In genomic region chr19:49929611-49930482, GRCh38 we compare ENCODE assay signal across 8 cellular contexts. TPM values are rescaled to one million over a fixed set of nuclear protein-coding genes. Genes with fewer than 3 reads are reported as not detected.
DNase-seq lines count a peak whose midpoint lies in the region; ATAC-seq and TF ChIP-seq lines count a peak whose summit lies in the region.

No MANE protein-coding gene starts in this region.

- H3K36me3 ChIP-seq in spleen, result peaks cover 0 to 51% (median 7%) of the 10 kb centered on the region in 6 donors

- POLR2A ChIA-PET in AG04449 (lab: Yijun Ruan, JAX), result interaction anchor here (1.1 to 1.3 kb wide), 2 partner anchors 20 to 53 kb away, joined by 3 to 4 read pairs; partner anchors contain the start of genes AKT1S1 and TBC1D17

- no peaks in the 10 kb centered on the region for H3K27me3 ChIP-seq in spleen (replicated peaks in 1 of 7)

- CTCF ChIA-PET in AG04449 (lab: Yijun Ruan, JAX), result interaction anchor here (1.2 to 3.6 kb wide), 4 partner anchors 8 to 206 kb away, joined by 3 to 13 read pairs (median 10); no protein-coding TSS in a partner anchor

- H3K4me1 ChIP-seq in spleen, result peaks cover 16 to 67% (median 45%) of the 10 kb centered on the region in 6 donors

- DNase-seq in AG04449 (ENCODE audit: low read depth, low spot score), result peak; percentile 72
- peak; percentile 93 for DNase-seq in NCI-H2227 (lab: John Stamatoyannopoulos, UW; ENCODE audit: unreplicated experiment)
- DNase-seq in cardiac fibroblast (ENCODE audit: low read depth in 2 of 2), result peak; percentile 99
- peak; percentile 98 for DNase-seq in iris pigment epithelial cell (ENCODE audit: low read depth)
- DNase-seq in spleen, result peak; percentile 96

- peak; percentile 28 to 89 (median 88) for TF ChIP-seq POLR2A in spleen (IDR thresholded peaks at IDR 0.05)

- peak; percentile 49 for ATAC-seq in GM18873 (IDR thresholded peaks at IDR 0.05; ENCODE audit: low FRiP score, unreplicated experiment)
- peak; percentile 68 for ATAC-seq in HG03139 (IDR thresholded peaks at IDR 0.05; ENCODE audit: unreplicated experiment)

- peak overlapping the region; percentile 70 for H3K4me3 ChIP-seq in AG04449 (ENCODE audit: low read depth, low read length)
- H3K4me3 ChIP-seq in WI38 (ENCODE audit: low read depth, low read length), result peak overlapping the region; percentile 89
- peak overlapping the region; percentile 97 to 99 for H3K4me3 ChIP-seq in cardiac fibroblast (replicated peaks in 1 of 2; ENCODE audit: low read depth in 2 of 2, low read length in 2 of 2)
- H3K4me3 ChIP-seq in spleen, result peak overlapping the region; percentile 92 to 100 (median 98)

- TF ChIP-seq CTCF in AG04449 (IDR thresholded peaks at IDR 0.05; ENCODE audit: insufficient read depth, low read length, missing control alignments) (no peak), WI38 (IDR thresholded peaks at IDR 0.05; ENCODE audit: low read depth, low read length) (no peak), cardiac fibroblast (IDR thresholded peaks at IDR 0.05; ENCODE audit: low read depth, low read length) (peak; percentile 16), spleen (IDR thresholded peaks at IDR 0.05 in 8 of 11, conservative IDR thresholded peaks at IDR 0.05 in 3 of 11) (peak in 6 of 11 experiments; percentile 18 to 44 (median 36))

- intact Hi-C loops in spleen (cut with DNase I; ENCODE audit: low total_unique reads), result no loop called here

- 4 to 5% (median 5%) methylated on average over 41 to 43 of the region's 43 CpGs for WGBS in spleen, 5 donors

- no peaks in the 10 kb centered on the region for H3K9me3 ChIP-seq in spleen

- H3K27ac ChIP-seq in spleen, result peak overlapping the region; percentile 88 to 97 (median 94)

RNA-seq across cellular contexts. Expression of gene NUP62, which starts 0.5 kb away (rescaled TPM):
- 10 to 100 TPM; 41.1 to 60.9 (median 51.4) TPM for total RNA-seq in spleen
- 10 to 100 TPM; 17.3 to 35.1 (median 18.4) TPM for polyA plus RNA-seq in spleen

RNA-seq across cellular contexts. Expression of gene ATF5, which starts 0.8 kb away (rescaled TPM):
- 10 to 100 TPM; 10.2 to 45.8 (median 22.8) TPM for total RNA-seq in spleen
- polyA plus RNA-seq in spleen, result 10 to 100 TPM; 14.6 to 36.6 (median 16.8) TPM

RNA-seq across cellular contexts. Expression of gene SIGLEC11, which starts 31.1 kb away (rescaled TPM):
- 10 to 100 TPM; 18.7 to 97.5 (median 42.8) TPM for total RNA-seq in spleen
- polyA plus RNA-seq in spleen, result 10 to 100 TPM in 1 of 3 donors, 1 to 10 TPM in 2; 2.2 to 52.3 (median 7.9) TPM

RNA-seq across cellular contexts. Expression of gene IL4I1, which starts 33.2 kb away (rescaled TPM):
- total RNA-seq in spleen, result 10 to 100 TPM in 1 of 7 donors, 1 to 10 TPM in 6; 1.1 to 20.2 (median 2.8) TPM
- 1 to 10 TPM; 3.9 to 9.3 (median 6.4) TPM for polyA plus RNA-seq in spleen

RNA-seq across cellular contexts. Expression of gene TBC1D17, which starts 52.3 kb away (rescaled TPM):
- total RNA-seq in spleen, result 10 to 100 TPM; 26.8 to 53.5 (median 38.2) TPM
- 10 to 100 TPM; 20.8 to 39.8 (median 34.9) TPM for polyA plus RNA-seq in spleen

Comparison
In these comparisons a context has a peak if more than half of its experiments do, and no peak if none do; other contexts are left out.
1. Peak in every context shown above with its lines: DNase-seq, ATAC-seq, H3K4me3 ChIP-seq and H3K27ac ChIP-seq.
2. CTCF ChIP-seq: peak in cardiac fibroblast (single experiment) and spleen (6 of 11); none in AG04449 (single experiment) and WI38 (single experiment).